8 cellular contexts compared by ENCODE assay signal in the genomic region with DNA sequence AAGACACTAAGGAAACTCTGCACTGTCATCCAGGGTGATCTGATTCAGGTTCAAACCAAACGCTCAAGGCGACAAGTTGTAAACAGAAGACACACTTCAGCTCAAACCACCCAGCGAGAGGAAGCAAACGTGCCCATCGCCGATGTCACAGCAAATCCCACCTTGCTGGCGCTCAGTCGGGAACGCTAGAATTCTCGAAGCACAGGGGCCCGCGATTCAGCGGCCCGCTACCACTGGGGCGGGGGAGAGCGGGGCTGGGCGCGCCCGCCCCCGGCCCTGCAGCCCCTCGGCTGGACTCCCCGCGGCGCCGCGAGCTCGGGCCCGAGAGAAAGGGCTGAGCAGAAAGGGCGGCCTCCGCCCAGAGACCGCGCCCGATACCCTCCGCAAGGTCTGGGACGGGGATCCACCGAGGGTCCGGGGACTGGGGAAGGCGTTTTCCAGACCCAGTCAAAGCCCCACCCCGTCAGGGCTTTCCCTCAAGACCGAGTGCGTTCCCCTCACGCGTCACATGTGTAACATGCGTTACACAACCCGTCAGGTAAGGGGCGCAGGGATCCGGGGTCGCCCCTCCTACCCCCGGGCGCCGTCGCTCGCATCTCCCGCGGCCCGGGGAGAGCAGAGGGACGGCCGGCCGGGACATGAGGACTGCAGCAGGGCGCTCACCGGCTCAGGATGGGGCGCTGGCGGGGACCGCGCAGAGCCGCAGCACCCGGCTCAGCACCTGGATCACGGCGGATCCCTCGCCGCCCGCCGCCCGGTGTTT. TPM values are rescaled to one million over a fixed set of nuclear protein-coding genes. Genes with fewer than 3 reads are reported as not detected.
A peak's percentile ranks its signal among the peaks of the same experiment; 100 is the strongest.
DNase-seq lines count a peak whose midpoint lies in the region; ATAC-seq and TF ChIP-seq lines count a peak whose summit lies in the region.

No MANE protein-coding gene starts in this region.

- no peaks in the 10 kb centered on the region for H3K9me3 Mint-ChIP-seq in activated naive CD8-positive, alpha-beta T cell treated with anti-CD3 and anti-CD28 coated beads for 36 hours

- H3K4me1 Mint-ChIP-seq in activated naive CD8-positive, alpha-beta T cell treated with anti-CD3 and anti-CD28 coated beads for 36 hours, result peaks cover 34% of the 10 kb centered on the region

- TF ChIP-seq POLR2A in GM18951 (IDR thresholded peaks at IDR 0.05; ENCODE audit: extremely low read depth, insufficient read depth, insufficient read length), result peak; percentile 5

- H3K9me3 ChIP-seq in AG04450 (ENCODE audit: control insufficient read depth, insufficient read depth, low read length), result no peaks in the 10 kb centered on the region
- no peaks in the 10 kb centered on the region for H3K9me3 ChIP-seq in left ventricle myocardium inferior (replicated peaks)

- H3K27ac ChIP-seq in AG04450 (ENCODE audit: low read depth, low read length) (no peak overlapping the region), RWPE1 (peak overlapping the region; percentile 89), left ventricle myocardium inferior (replicated peaks) (peak overlapping the region; percentile 87)

- no peaks in the 10 kb centered on the region for H3K27me3 Mint-ChIP-seq in activated naive CD8-positive, alpha-beta T cell treated with anti-CD3 and anti-CD28 coated beads for 36 hours

- intact Hi-C loops in left ventricle myocardium inferior (cut with micrococcal nuclease), result no loop called here

- CTCF ChIA-PET in AG04450 (lab: Charles Lee), result interaction anchor here (5.0 kb wide), 1 partner anchor 43 kb away, joined by 24 read pairs; no protein-coding TSS in a partner anchor
- CTCF ChIA-PET in RWPE1 (lab: Yijun Ruan, JAX), result interaction anchor here (0.7 kb wide), 1 partner anchor 10 kb away, joined by 3 read pairs; no protein-coding TSS in a partner anchor

- H3K27me3 ChIP-seq in AG04450 (ENCODE audit: control insufficient read depth, insufficient read depth, low read length), result peaks cover 25% of the 10 kb centered on the region
- no peaks in the 10 kb centered on the region for H3K27me3 ChIP-seq in left ventricle myocardium inferior (ENCODE audit: low read depth)

- in situ Hi-C loops in GM18951 (cut with MboI; ENCODE audit: low sequenced_read_pairs, unreplicated experiment), result no loop called here

- H3K4me1 ChIP-seq in left ventricle myocardium inferior, result peaks cover 54% of the 10 kb centered on the region

- ATAC-seq in HG03175 (IDR thresholded peaks at IDR 0.05; ENCODE audit: unreplicated experiment), result peak; percentile 48

- no peak for TF ChIP-seq CTCF in AG04450 (IDR thresholded peaks at IDR 0.05; ENCODE audit: low read depth, low read length)
- no peak for TF ChIP-seq CTCF in RWPE1 (conservative IDR thresholded peaks at IDR 0.05; ENCODE audit: low read depth)
- no peak for TF ChIP-seq CTCF in left ventricle myocardium inferior (IDR thresholded peaks at IDR 0.05; ENCODE audit: borderline replicate concordance)
- no peak for TF ChIP-seq CTCF in retinal pigment epithelial cell (conservative IDR thresholded peaks at IDR 0.05; ENCODE audit: low read depth, low read length)

- H3K36me3 Mint-ChIP-seq in activated naive CD8-positive, alpha-beta T cell treated with anti-CD3 and anti-CD28 coated beads for 36 hours, result no peaks in the 10 kb centered on the region

- peak overlapping the region; percentile 89 for H3K4me3 Mint-ChIP-seq in activated naive CD8-positive, alpha-beta T cell treated with anti-CD3 and anti-CD28 coated beads for 36 hours

- H3K27ac Mint-ChIP-seq in activated naive CD8-positive, alpha-beta T cell treated with anti-CD3 and anti-CD28 coated beads for 36 hours, result peak overlapping the region; percentile 92

- POLR2A ChIA-PET in AG04450 (lab: Yijun Ruan, JAX) (no interaction called here), RWPE1 (lab: Yijun Ruan, JAX; ENCODE audit: low non-redundant PET) (no interaction called here)

- no peaks in the 10 kb centered on the region for H3K36me3 ChIP-seq in left ventricle myocardium inferior

- DNase-seq in AG04450 (ENCODE audit: low read depth, low spot score), result no peak
- peak; percentile 38 for DNase-seq in RWPE1 (ENCODE audit: low spot score)
- DNase-seq in activated naive CD8-positive, alpha-beta T cell treated with anti-CD3 and anti-CD28 coated beads for 36 hours, result no peak
- DNase-seq in left ventricle myocardium inferior, result no peak
- DNase-seq in retinal pigment epithelial cell (ENCODE audit: low read depth), result no peak
- DNase-seq in NCI-H774 (lab: John Stamatoyannopoulos, UW), result no peak

- peak overlapping the region; percentile 79 for H3K4me3 ChIP-seq in AG04450 (ENCODE audit: low read depth, low read length)
- peak overlapping the region; percentile 89 for H3K4me3 ChIP-seq in left ventricle myocardium inferior
- peak overlapping the region; percentile 78 for H3K4me3 ChIP-seq in retinal pigment epithelial cell (ENCODE audit: low read length)

RNA-seq across cellular contexts. Expression of a gene that starts 0.5 kb away (rescaled TPM):
- 3.4 and 4.4 TPM in 2 replicates for polyA plus RNA-seq in AG04450 (2011; rRNA removed)
- polyA minus RNA-seq in AG04450 (2011; rRNA and poly(A)+ RNA removed), result 2.7 and 5.5 TPM in 2 replicates
- total RNA-seq in activated naive CD8-positive, alpha-beta T cell treated with anti-CD3 and anti-CD28 coated beads for 36 hours, result 10 to 100 TPM; 31.9 to 35.6 TPM
- total RNA-seq in left ventricle myocardium inferior, result 52.5 TPM
